In the genomic region with DNA sequence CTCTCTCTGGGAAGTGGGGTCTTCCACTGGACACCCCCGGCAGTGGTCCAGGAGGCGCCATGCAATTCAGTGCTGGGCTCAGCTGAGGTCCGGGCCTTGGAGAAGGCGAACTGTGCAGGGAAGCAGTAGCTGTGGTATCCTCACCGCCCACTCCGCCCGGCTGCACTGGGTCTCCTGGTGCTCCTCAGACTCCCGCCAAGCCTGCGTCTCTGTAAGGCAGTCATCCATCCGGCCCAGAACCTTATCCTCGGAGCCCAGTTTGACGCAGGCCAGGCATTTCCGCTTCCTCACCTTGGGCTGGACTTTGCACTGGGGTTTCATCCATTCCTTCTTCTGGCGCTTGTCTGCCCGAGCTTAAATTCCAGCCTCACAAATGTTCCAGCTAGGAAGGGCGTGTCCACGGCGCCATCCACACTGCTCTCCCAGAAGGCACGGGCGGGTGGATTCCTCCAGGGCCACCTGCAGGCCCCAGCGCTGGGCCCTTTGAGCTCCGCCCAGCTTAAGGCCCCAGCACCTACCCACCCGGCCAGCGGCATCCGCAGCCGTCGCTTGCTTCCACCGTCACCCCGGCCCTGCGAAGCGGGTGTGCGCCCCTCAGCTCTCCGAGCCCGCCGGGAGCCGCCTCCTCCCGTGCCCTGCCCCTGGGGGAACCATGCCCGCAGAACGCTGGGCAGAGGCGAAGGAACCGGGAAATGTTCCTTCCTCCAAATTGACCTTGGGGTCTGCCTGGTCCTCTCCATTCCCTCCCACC, we compare ENCODE assay signal across 17 cellular contexts.
DNase-seq lines count a peak whose midpoint lies in the region; ATAC-seq, FAIRE-seq and TF ChIP-seq lines count a peak whose summit lies in the region.
"Had no signal": no experiment of that assay in that cellular context is flagged by ENCODE, and none has a peak within 500 bp of the region (broad histone marks: within the 10 kb centered on the region; RNA-seq: fewer than 3 reads in every experiment).

No MANE protein-coding gene starts in this region.

- no peak overlapping the region for H3K9ac ChIP-seq in neuronal stem cell (ENCODE audit: low read depth, low read length, poor library complexity)
- H3K9ac ChIP-seq: GM23248 had no signal

- intact Hi-C loops in cardiac septum (cut with DNase I) (no loop called here), left cardiac atrium (cut with DNase I) (no loop called here)

- H2AFZ ChIP-seq in neuronal stem cell (ENCODE audit: low read length): no peak overlapping the region
- H2AFZ ChIP-seq: GM23248 had no signal

- H3K4me2 ChIP-seq in neuronal stem cell (ENCODE audit: insufficient read depth, low read length, poor library complexity, severe bottlenecking): no peak overlapping the region

- no peak overlapping the region for H3K4ac ChIP-seq in neuronal stem cell (ENCODE audit: low read length)

- no peak overlapping the region for H3K23ac ChIP-seq in neuronal stem cell (ENCODE audit: low read depth, low read length, poor library complexity)

- no peak overlapping the region for H3K27ac ChIP-seq in RWPE2 (ENCODE audit: poor library complexity, severe bottlenecking)
- no peak overlapping the region for H3K27ac ChIP-seq in neuronal stem cell (replicated peaks; ENCODE audit: low read length)
- H3K27ac ChIP-seq: GM23248 had no signal

- no peak overlapping the region for H4K8ac ChIP-seq in neuronal stem cell (ENCODE audit: low read depth, low read length)

- DNase-seq in cardiac septum (ENCODE audit: low spot score): peak; percentile 73
- DNase-seq in left cardiac atrium: no peak
- DNase-seq in RWPE2 (ENCODE audit: low spot score): peak; percentile 45
- DNase-seq in neuronal stem cell (ENCODE audit: low spot score): no peak
- DNase-seq in activated naive CD4-positive, alpha-beta T cell treated with Interleukin-2 at 50 U/mL for 16 hours: no peak
- no peak for DNase-seq in D721Med (ENCODE audit: insufficient read length, low spot score)
- DNase-seq: C1 segment of cervical spinal cord, COR-L47, DMS 273 treated with DMSO at 0.1 percent for 48 hours, DMS79, EL, GM23248, H7, HCEC 1CT had no signal

- ATAC-seq in left cardiac atrium (no peak), RWPE2 (ENCODE audit: low read depth) (no peak), HG02973 (IDR thresholded peaks at IDR 0.05; ENCODE audit: unreplicated experiment) (no peak)

- no peak for FAIRE-seq in D721Med (lab: Jason Lieb, UNC)
- FAIRE-seq: GM12892, H1 had no signal

- no peak overlapping the region for H2BK12ac ChIP-seq in neuronal stem cell (ENCODE audit: low read length)

- TF ChIP-seq CTCF in RWPE2 (IDR thresholded peaks at IDR 0.05; ENCODE audit: poor library complexity, severe bottlenecking) (no peak), D721Med (IDR thresholded peaks at IDR 0.05; ENCODE audit: insufficient read depth, missing control alignments) (no peak)

- peaks cover 2% of the 10 kb centered on the region for H3K79me1 ChIP-seq in neuronal stem cell (ENCODE audit: low read depth, low read length)

- no peak overlapping the region for H3K4me3 ChIP-seq in RWPE2 (ENCODE audit: severe bottlenecking)
- no peak overlapping the region for H3K4me3 ChIP-seq in neuronal stem cell (ENCODE audit: low read length in 2 of 2)
- H3K4me3 ChIP-seq: GM23248 had no signal

- H3K14ac ChIP-seq in neuronal stem cell (ENCODE audit: low read length): peak overlapping the region; percentile 21

- H2AK5ac ChIP-seq in neuronal stem cell (ENCODE audit: low read depth, low read length): no peak overlapping the region

- no peak overlapping the region for H2BK15ac ChIP-seq in neuronal stem cell (ENCODE audit: low read length)

- H3K27me3 ChIP-seq in RWPE2 (ENCODE audit: insufficient read depth, poor library complexity, severe bottlenecking) (no peaks in the 10 kb centered on the region), neuronal stem cell (ENCODE audit: control insufficient read depth in 3 of 3, insufficient read depth in 3 of 3, low read depth in 1 of 3, low read length in 3 of 3) (no peaks in the 10 kb centered on the region)

- WGBS in neuronal stem cell (ENCODE audit: extremely low coverage in 2 of 2, insufficient read length in 2 of 2, insufficient replicate concordance in 1 of 2), 2 donors: no CpG with 5 or more reads among the region's 41 CpGs

- H4K91ac ChIP-seq in neuronal stem cell (ENCODE audit: low read depth, low read length, poor library complexity): no peak overlapping the region

- H3K18ac ChIP-seq in neuronal stem cell (ENCODE audit: low read length): no peak overlapping the region

- H3K4me1 ChIP-seq in RWPE2 (ENCODE audit: insufficient read depth, poor library complexity, severe bottlenecking): no peaks in the 10 kb centered on the region
- no peaks in the 10 kb centered on the region for H3K4me1 ChIP-seq in neuronal stem cell (ENCODE audit: control insufficient read depth in 2 of 2, insufficient read depth in 1 of 2, low read depth in 1 of 2, low read length in 2 of 2)

- H3K36me3 ChIP-seq in RWPE2 (ENCODE audit: low read depth) (no peaks in the 10 kb centered on the region), neuronal stem cell (replicated peaks in 1 of 2; ENCODE audit: control insufficient read depth in 2 of 2, insufficient read depth in 2 of 2, low read length in 2 of 2) (no peaks in the 10 kb centered on the region)

- peaks cover 2% of the 10 kb centered on the region for H3K9me3 ChIP-seq in RWPE2 (ENCODE audit: severe bottlenecking)
- H3K9me3 ChIP-seq in neuronal stem cell (replicated peaks in 1 of 2; ENCODE audit: control insufficient read depth in 2 of 2, insufficient read depth in 1 of 2, low read depth in 1 of 2, low read length in 2 of 2): peaks cover 0 to 11% of the 10 kb centered on the region in 2 donors

- no peak overlapping the region for H2BK120ac ChIP-seq in neuronal stem cell (ENCODE audit: low read depth, low read length)

- H2BK5ac ChIP-seq in neuronal stem cell (ENCODE audit: low read length): no peak overlapping the region

Comparison
In these comparisons a context has a peak if more than half of its experiments do, and no peak if none do; other contexts are left out.
1. DNase-seq: peak in cardiac septum (single experiment) and RWPE2 (single experiment); none in left cardiac atrium (single experiment), neuronal stem cell (single experiment), activated naive CD4-positive, alpha-beta T cell treated with Interleukin-2 at 50 U/mL for 16 hours (single experiment) and D721Med (single experiment).